10 cellular contexts compared by ENCODE assay signal in genomic region chr12:47777741-47778558, GRCh38. TPM values are rescaled to one million over a fixed set of nuclear protein-coding genes. Genes with fewer than 3 reads are reported as not detected.
DNase-seq lines count a peak whose midpoint lies in the region; ATAC-seq and TF ChIP-seq lines count a peak whose summit lies in the region.
"Had no signal": no experiment of that assay in that cellular context is flagged by ENCODE, and none has a peak within 500 bp of the region (broad histone marks: within the 10 kb centered on the region; RNA-seq: fewer than 3 reads in every experiment).

No MANE protein-coding gene starts in this region.

- H3K36me3 ChIP-seq in gastrocnemius medialis (peaks cover 0 to 12% of the 10 kb centered on the region in 2 donors), right lobe of liver (peaks cover 0 to 6% (median 0%) of the 10 kb centered on the region in 4 donors)

- in situ Hi-C loops in gastrocnemius medialis (cut with MboI; ENCODE audit: low sequenced_read_pairs in 4 of 4), result loop anchor here (5.0 to 10.0 kb wide), 4 partner anchors 36 to 66 kb away; no protein-coding TSS in a partner anchor

- H3K27ac ChIP-seq in gastrocnemius medialis (peak overlapping the region; percentile 63 to 78 (median 74)), right lobe of liver (peak overlapping the region in 1 of 3 donors; percentile 40)

- TF ChIP-seq CTCF in gastrocnemius medialis (IDR thresholded peaks at IDR 0.05 in 4 of 5, conservative IDR thresholded peaks at IDR 0.05 in 1 of 5) (no peak), right lobe of liver (IDR thresholded peaks at IDR 0.05) (no peak)

- H3K4me1 ChIP-seq in gastrocnemius medialis, result peaks cover 55 to 62% of the 10 kb centered on the region in 2 donors
- H3K4me1 ChIP-seq in right lobe of liver, result peaks cover 0 to 23% (median 0%) of the 10 kb centered on the region in 4 donors

- peak; percentile 56 for DNase-seq in DMS 273 (lab: John Stamatoyannopoulos, UW; ENCODE audit: unreplicated experiment)
- DNase-seq in DMS 273 treated with DMSO at 0.1 percent for 48 hours (lab: John Stamatoyannopoulos, UW), result no peak
- peak; percentile 55 for DNase-seq in RPMI8226
- DNase-seq in Right ventricle myocardium superior, result peak; percentile 78
- peak in 1 of 2 donors; percentile 53 for DNase-seq in gastrocnemius medialis
- DNase-seq in right lobe of liver, result no peak
- no peak for DNase-seq in stimulated activated CD4-positive, alpha-beta T cell treated with anti-CD3 and anti-CD28 coated beads, Interleukin-15, amount 100 ng/mL, for 24 hours
- DNase-seq: NCI-H1092 treated with DMSO at 0.1 percent for 48 hours, T1000 had no signal

- TF ChIP-seq POLR2A in gastrocnemius medialis (IDR thresholded peaks at IDR 0.05) (no peak), right lobe of liver (IDR thresholded peaks at IDR 0.05) (no peak)

- ATAC-seq in Right ventricle myocardium superior (ENCODE audit: poor library complexity), result peak; percentile 8
- ATAC-seq in gastrocnemius medialis, result no peak
- ATAC-seq in right lobe of liver, result no peak
- ATAC-seq in GM21360 (IDR thresholded peaks at IDR 0.05; ENCODE audit: unreplicated experiment), result no peak

- no peak overlapping the region for H3K4me3 ChIP-seq in gastrocnemius medialis
- no peak overlapping the region for H3K4me3 ChIP-seq in right lobe of liver

- WGBS in right lobe of liver (ENCODE audit: insufficient coverage, low coverage, low lambda C conversion rate, missing lambda C conversion rate), result 55% methylated on average over 7 of the region's 9 CpGs

- H3K9me3 ChIP-seq in gastrocnemius medialis (no peaks in the 10 kb centered on the region), right lobe of liver (no peaks in the 10 kb centered on the region)

- intact Hi-C loops in Right ventricle myocardium superior (cut with DNase I) (loop anchor here (2.0 to 5.0 kb wide), 2 partner anchors 59 to 61 kb away; no protein-coding TSS in a partner anchor), gastrocnemius medialis (cut with DNase I; ENCODE audit: low total_unique reads) (loop anchor here (5.0 kb wide), 1 partner anchor 126 kb away; no protein-coding TSS in a partner anchor), right lobe of liver (cut with DNase I) (loop anchor here in 1 of 2 donors (5.0 kb wide), 1 partner anchor 36 kb away; no protein-coding TSS in a partner anchor)

- no peaks in the 10 kb centered on the region for H3K27me3 ChIP-seq in gastrocnemius medialis
- no peaks in the 10 kb centered on the region for H3K27me3 ChIP-seq in right lobe of liver

RNA-seq across cellular contexts. Expression of gene SLC48A1, which starts 4.9 kb away (rescaled TPM):
- total RNA-seq in Right ventricle myocardium superior, result 26.8 TPM
- 10 to 100 TPM; 28.3 to 62.6 (median 45.6) TPM for total RNA-seq in gastrocnemius medialis
- 10 to 100 TPM; 12.4 to 20.4 (median 18.0) TPM for total RNA-seq in right lobe of liver

RNA-seq across cellular contexts. Expression of gene RAPGEF3, which starts 19.3 kb away (rescaled TPM):
- 30.6 TPM for total RNA-seq in Right ventricle myocardium superior
- total RNA-seq in gastrocnemius medialis, result 10 to 100 TPM; 17.0 to 27.0 (median 22.3) TPM
- 1 to 10 TPM in 5 of 6 experiments, under 1 TPM in 1; 0.81 to 4.6 (median 2.6) TPM for total RNA-seq in right lobe of liver

RNA-seq across cellular contexts. Expression of gene HDAC7, which starts 41.8 kb away (rescaled TPM):
- 35.9 TPM for total RNA-seq in Right ventricle myocardium superior
- 10 to 100 TPM; 12.2 to 27.1 (median 17.0) TPM for total RNA-seq in gastrocnemius medialis
- 10 to 100 TPM in 2 of 6 experiments, 1 to 10 TPM in 4; 6.6 to 18.8 (median 8.4) TPM for total RNA-seq in right lobe of liver

RNA-seq across cellular contexts. Expression of gene ENDOU, which starts 52.7 kb away (rescaled TPM):
- total RNA-seq in Right ventricle myocardium superior, result 0.11 TPM
- total RNA-seq in gastrocnemius medialis, result under 1 TPM in 1 of 4 donors, not detected in 3; 0.16 TPM
- total RNA-seq in right lobe of liver, result not detected

Comparison
In these comparisons a context has a peak if more than half of its experiments do, and no peak if none do; other contexts are left out.
1. DNase-seq: peak in DMS 273 (single experiment), RPMI8226 (single experiment) and Right ventricle myocardium superior (single experiment); none in DMS 273 treated with DMSO at 0.1 percent for 48 hours (single experiment), right lobe of liver (0 of 3) and stimulated activated CD4-positive, alpha-beta T cell treated with anti-CD3 and anti-CD28 coated beads, Interleukin-15, amount 100 ng/mL, for 24 hours (single experiment).